In the genomic region with DNA sequence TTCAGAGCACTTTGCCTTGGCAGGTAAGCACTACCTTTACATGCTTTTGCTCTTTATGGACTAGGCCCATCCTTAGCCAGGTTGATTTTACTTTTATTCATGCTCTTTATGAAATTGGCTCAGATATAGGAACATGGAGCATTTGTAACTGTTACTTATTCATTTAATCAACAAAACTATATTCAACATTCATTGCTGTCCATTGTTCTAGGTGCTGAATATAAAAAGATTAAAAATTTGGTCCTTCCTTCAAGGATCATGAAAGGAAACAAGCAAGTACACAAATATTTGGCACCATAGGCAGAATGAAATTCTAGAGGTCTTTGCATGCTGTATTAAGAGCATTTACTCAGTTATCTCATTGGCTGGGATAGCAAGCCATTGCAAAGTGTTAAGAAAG, we compare ENCODE assay signal across 23 cellular contexts.
DNase-seq lines count a peak whose midpoint lies in the region; ATAC-seq, FAIRE-seq and TF ChIP-seq lines count a peak whose summit lies in the region.
"Had no signal": no experiment of that assay in that cellular context is flagged by ENCODE, and none has a peak within 500 bp of the region (broad histone marks: within the 10 kb centered on the region; RNA-seq: fewer than 3 reads in every experiment).

No MANE protein-coding gene starts in this region.

- H3K9me3 ChIP-seq in A549: no peaks in the 10 kb centered on the region
- H3K9me3 ChIP-seq: BE2C; BLaER1 treated with 17β-estradiol and CSF1 and Interleukin-3, amounts not matched to agents 10 nM and 100 nM had no signal

- no peak for ATAC-seq in A549
- ATAC-seq: GM23338 had no signal

- TF ChIP-seq RAD21 in A549 (conservative IDR thresholded peaks at IDR 0.05 in 1 of 2, IDR thresholded peaks at IDR 0.05 in 1 of 2): no peak
- TF ChIP-seq RAD21 in Ishikawa (IDR thresholded peaks at IDR 0.05; ENCODE audit: low read depth): no peak

- H3K4me2 ChIP-seq in A549: no peak overlapping the region
- H3K4me2 ChIP-seq: BLaER1 treated with 17β-estradiol and CSF1 and Interleukin-3, amounts not matched to agents 10 nM and 100 nM; GM23338 had no signal

- no peak for TF ChIP-seq CTCF in A549 (IDR thresholded peaks at IDR 0.05)

- TF ChIP-seq POLR2A in A549 (IDR thresholded peaks at IDR 0.05; ENCODE audit: low read length): no peak

- H3K27ac ChIP-seq in A549: no peak overlapping the region
- H3K27ac ChIP-seq: 22Rv1; BLaER1 treated with 17β-estradiol and CSF1 and Interleukin-3, amounts not matched to agents 10 nM and 100 nM had no signal

- no peak overlapping the region for H3K4me3 ChIP-seq in A549
- H3K4me3 ChIP-seq: BLaER1 treated with 17β-estradiol and CSF1 and Interleukin-3, amounts not matched to agents 10 nM and 100 nM; GM23338 had no signal

- DNase-seq in NCI-H2029 treated with DMSO at 0.1 percent for 48 hours (lab: John Stamatoyannopoulos, UW) (peak; percentile 14), NCI-H2029 (lab: John Stamatoyannopoulos, UW) (no peak), A549 (ENCODE audit: low read depth in 1 of 2, low spot score in 1 of 2) (no peak), NCI-H1048 (lab: John Stamatoyannopoulos, UW) (no peak), NCI-H524 treated with DMSO at 0.1 percent for 48 hours (lab: John Stamatoyannopoulos, UW) (no peak)
- DNase-seq: ACHN; AML-193; BE2C; CD4-positive, alpha-beta T cell; CD8-positive, alpha-beta memory T cell; DMS 273 treated with DMSO at 0.1 percent for 48 hours; DMS79; EL; GF-D8; H9 had no signal

- TF ChIP-seq EP300 in A549 (IDR thresholded peaks at IDR 0.05) (no peak), Ishikawa (IDR thresholded peaks at IDR 0.05; ENCODE audit: borderline replicate concordance) (no peak)

- FAIRE-seq in A549 (lab: Jason Lieb, UNC): no peak
- FAIRE-seq: A204.1, D721Med, GM12891, GM18507 had no signal

- H3K4me1 ChIP-seq in A549: no peaks in the 10 kb centered on the region

- POLR2A ChIA-PET in A549 (lab: Yijun Ruan, JAX): no interaction called here

- CTCF ChIA-PET in A549 (lab: Yijun Ruan, JAX): no interaction called here

TF ChIP-seq in A549, 52 proteins besides CTCF, POLR2A, EP300 and RAD21:
- TF ChIP-seq BHLHE40 (IDR thresholded peaks at IDR 0.05; ENCODE audit: low read depth, low read length) (no peak), HOXB13 (CRISPR knock-in tag; IDR thresholded peaks at IDR 0.05; ENCODE audit: low read depth) (no peak), ZC3H11A (IDR thresholded peaks at IDR 0.05) (no peak), FOXS1 (CRISPR knock-in tag; IDR thresholded peaks at IDR 0.05) (no peak), HEYL (CRISPR knock-in tag; IDR thresholded peaks at IDR 0.05) (no peak), NFE2L2 (conservative IDR thresholded peaks at IDR 0.05; ENCODE audit: low read length) (no peak)
- TF ChIP-seq, protein P1, sequence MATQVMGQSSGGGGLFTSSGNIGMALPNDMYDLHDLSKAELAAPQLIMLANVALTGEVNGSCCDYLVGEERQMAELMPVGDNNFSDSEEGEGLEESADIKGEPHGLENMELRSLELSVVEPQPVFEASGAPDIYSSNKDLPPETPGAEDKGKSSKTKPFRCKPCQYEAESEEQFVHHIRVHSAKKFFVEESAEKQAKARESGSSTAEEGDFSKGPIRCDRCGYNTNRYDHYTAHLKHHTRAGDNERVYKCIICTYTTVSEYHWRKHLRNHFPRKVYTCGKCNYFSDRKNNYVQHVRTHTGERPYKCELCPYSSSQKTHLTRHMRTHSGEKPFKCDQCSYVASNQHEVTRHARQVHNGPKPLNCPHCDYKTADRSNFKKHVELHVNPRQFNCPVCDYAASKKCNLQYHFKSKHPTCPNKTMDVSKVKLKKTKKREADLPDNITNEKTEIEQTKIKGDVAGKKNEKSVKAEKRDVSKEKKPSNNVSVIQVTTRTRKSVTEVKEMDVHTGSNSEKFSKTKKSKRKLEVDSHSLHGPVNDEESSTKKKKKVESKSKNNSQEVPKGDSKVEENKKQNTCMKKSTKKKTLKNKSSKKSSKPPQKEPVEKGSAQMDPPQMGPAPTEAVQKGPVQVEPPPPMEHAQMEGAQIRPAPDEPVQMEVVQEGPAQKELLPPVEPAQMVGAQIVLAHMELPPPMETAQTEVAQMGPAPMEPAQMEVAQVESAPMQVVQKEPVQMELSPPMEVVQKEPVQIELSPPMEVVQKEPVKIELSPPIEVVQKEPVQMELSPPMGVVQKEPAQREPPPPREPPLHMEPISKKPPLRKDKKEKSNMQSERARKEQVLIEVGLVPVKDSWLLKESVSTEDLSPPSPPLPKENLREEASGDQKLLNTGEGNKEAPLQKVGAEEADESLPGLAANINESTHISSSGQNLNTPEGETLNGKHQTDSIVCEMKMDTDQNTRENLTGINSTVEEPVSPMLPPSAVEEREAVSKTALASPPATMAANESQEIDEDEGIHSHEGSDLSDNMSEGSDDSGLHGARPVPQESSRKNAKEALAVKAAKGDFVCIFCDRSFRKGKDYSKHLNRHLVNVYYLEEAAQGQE (IDR thresholded peaks at IDR 0.05): peak; percentile 76; the same call in 1 of the 2 replicates

TF ChIP-seq in Ishikawa, 13 proteins besides CTCF, POLR2A, EP300 and RAD21:
- TF ChIP-seq NFIC (IDR thresholded peaks at IDR 0.05): no peak
- TF ChIP-seq, protein P1 (IDR thresholded peaks at IDR 0.05; ENCODE audit: low read depth): peak; percentile 58
